Comparison of ENCODE assay signal across 22 cellular contexts in the genomic region with DNA sequence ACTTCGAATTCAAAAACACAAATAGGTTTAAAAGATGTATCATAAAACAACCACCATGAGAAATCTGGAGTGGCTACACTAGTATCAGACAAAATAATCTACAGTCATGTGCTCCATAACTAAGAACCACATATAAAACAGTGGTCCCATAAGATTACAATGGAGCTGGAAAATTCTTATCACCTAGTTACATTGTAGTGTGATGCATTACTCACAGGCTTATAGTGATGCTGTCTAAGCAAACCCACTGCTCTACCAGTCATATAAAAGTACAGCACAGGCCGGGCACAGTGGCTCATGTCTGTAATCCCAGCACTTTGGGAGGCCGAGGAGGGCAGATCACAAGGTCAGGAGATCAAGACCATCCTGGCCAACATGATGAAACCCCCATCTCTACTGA.
"Had no signal": no experiment of that assay in that cellular context is flagged by ENCODE, and none has a peak within 500 bp of the region (broad histone marks: within the 10 kb centered on the region; RNA-seq: fewer than 3 reads in every experiment).

No MANE protein-coding gene starts in this region.

- DNase-seq: activated B cell treated with CpG ODN at 0.5 μM for 24 hours; activated CD4-positive, alpha-beta T cell treated with anti-CD3 and anti-CD28 coated beads for 36 hours; activated CD4-positive, alpha-beta T cell treated with anti-CD3 and anti-CD28 coated beads, Interleukin-2, amount 50 U/mL, for 4 hours; activated T-cell treated with anti-CD3 and anti-CD28 coated beads, Interleukin-2, amount 50 U/mL, for 72 hours; amniotic stem cell; cerebellar nuclear complex; cortex of kidney; esophagus squamous epithelium; foreskin fibroblast; lower lobe of right lung; naive thymus-derived CD4-positive, alpha-beta T cell; retina; stimulated activated CD4-positive, alpha-beta T cell treated with anti-CD3 and anti-CD28 coated beads, Interleukin-4, amount 100 ng/mL, for 24 hours; T1000; tibial artery had no signal

- H3K36me3 Mint-ChIP-seq: activated naive CD4-positive, alpha-beta T cell treated with anti-CD3 and anti-CD28 coated beads, Interleukin-2, amount 50 U/mL, for 72 hours; naive thymus-derived CD4-positive, alpha-beta T cell had no signal

- H3K4me3 Mint-ChIP-seq: activated B cell treated with CpG ODN at 0.5 μM for 24 hours; activated CD4-positive, alpha-beta T cell treated with anti-CD3 and anti-CD28 coated beads for 36 hours; activated T-cell treated with anti-CD3 and anti-CD28 coated beads, Interleukin-2, amount 50 U/mL, for 72 hours; endodermal cell; naive thymus-derived CD4-positive, alpha-beta T cell; neural progenitor cell; stimulated activated naive CD8-positive, alpha-beta T cell treated with anti-CD3 and anti-CD28 coated beads, Interleukin-15, Interleukin-2, amounts not matched to agents 100 ng/mL and 50 ng/mL, for 24 hours had no signal

- H3K27ac ChIP-seq: breast epithelium, esophagus squamous epithelium, lower lobe of right lung, neural progenitor cell, tibial artery had no signal

- H3K27me3 Mint-ChIP-seq: progenitor cell of endocrine pancreas had no signal

- H3K27me3 ChIP-seq: breast epithelium, esophagus squamous epithelium, neural progenitor cell, tibial artery had no signal

- ATAC-seq: activated CD4-positive, alpha-beta T cell treated with anti-CD3 and anti-CD28 coated beads for 36 hours; activated T-cell treated with anti-CD3 and anti-CD28 coated beads, Interleukin-2, amount 50 U/mL, for 72 hours; left lobe of liver; lower lobe of right lung; naive thymus-derived CD4-positive, alpha-beta T cell had no signal

- H3K4me1 Mint-ChIP-seq: activated B cell treated with CpG ODN at 0.5 μM for 24 hours; activated CD4-positive, alpha-beta T cell treated with anti-CD3 and anti-CD28 coated beads for 36 hours had no signal

- H3K4me3 ChIP-seq: breast epithelium, esophagus squamous epithelium, lower lobe of right lung, neural progenitor cell, tibial artery had no signal

- H3K9me3 ChIP-seq: breast epithelium, esophagus squamous epithelium, lower lobe of right lung, tibial artery had no signal

- H3K4me1 ChIP-seq: breast epithelium, esophagus squamous epithelium, lower lobe of right lung, neural progenitor cell, tibial artery had no signal

- H3K27ac Mint-ChIP-seq: activated B cell treated with CpG ODN at 0.5 μM for 24 hours; activated CD4-positive, alpha-beta T cell treated with anti-CD3 and anti-CD28 coated beads for 36 hours; activated naive CD4-positive, alpha-beta T cell treated with anti-CD3 and anti-CD28 coated beads, Interleukin-2, amount 50 U/mL, for 72 hours; activated T-cell treated with anti-CD3 and anti-CD28 coated beads, Interleukin-2, amount 50 U/mL, for 72 hours; endodermal cell; naive thymus-derived CD4-positive, alpha-beta T cell; neural progenitor cell; progenitor cell of endocrine pancreas; stimulated activated naive CD8-positive, alpha-beta T cell treated with anti-CD3 and anti-CD28 coated beads, Interleukin-15, Interleukin-2, amounts not matched to agents 100 ng/mL and 50 ng/mL, for 24 hours had no signal

- H3K36me3 ChIP-seq: breast epithelium, esophagus squamous epithelium, lower lobe of right lung, neural progenitor cell, tibial artery had no signal
